Comparison of ENCODE assay signal across 20 cellular contexts in genomic region chr7:44060091-44060947, GRCh38. TPM values are rescaled to one million over a fixed set of nuclear protein-coding genes. Genes with fewer than 3 reads are reported as not detected.
DNase-seq lines count a peak whose midpoint lies in the region; ATAC-seq and TF ChIP-seq lines count a peak whose summit lies in the region.
"Had no signal": no experiment of that assay in that cellular context is flagged by ENCODE, and none has a peak within 500 bp of the region (broad histone marks: within the 10 kb centered on the region; RNA-seq: fewer than 3 reads in every experiment).

No MANE protein-coding gene starts in this region.

- peaks cover 43% of the 10 kb centered on the region for H3K36me3 ChIP-seq in BE2C
- H3K36me3 ChIP-seq in DOHH2 (ENCODE audit: control insufficient read depth, low read length) = peaks cover 71% of the 10 kb centered on the region
- H3K36me3 ChIP-seq in neutrophil = peaks cover 90% of the 10 kb centered on the region
- H3K36me3 ChIP-seq: ovary had no signal

- H3K27ac ChIP-seq in DOHH2 (ENCODE audit: low read depth, low read length) (peak overlapping the region; percentile 74; the same call in 1 of the 2 replicates), neutrophil (peak overlapping the region; percentile 54)
- H3K27ac ChIP-seq: ovary had no signal

- peaks cover 5% of the 10 kb centered on the region; the same call in 1 of the 2 replicates for H4K20me1 ChIP-seq in DOHH2 (ENCODE audit: control insufficient read depth, insufficient read depth, low read depth, low read length)

- peaks cover 4% of the 10 kb centered on the region for H3F3A ChIP-seq in DOHH2 (ENCODE audit: control insufficient read depth, insufficient read depth)

- DNase-seq in BE2C (peak; percentile 4), left cardiac atrium (peak; percentile 17), pons (ENCODE audit: low spot score) (no peak), germinal center (ENCODE audit: low spot score) (no peak)
- no peak for DNase-seq in stimulated activated CD4-positive, alpha-beta T cell treated with anti-CD3 and anti-CD28 coated beads, Interleukin-12 subunit alpha, Interleukin-12 subunit beta, amount 100 ng/mL, for 4 hours
- DNase-seq: activated CD4-positive, alpha-beta T cell treated with anti-CD3 and anti-CD28 coated beads, Interleukin-2, amount 50 U/mL, for 4 hours; activated T-cell treated with anti-CD3 and anti-CD28 coated beads, Interleukin-2, amount 50 U/mL, for 72 hours; AML-193; amniotic stem cell; NCI-H1048; NCI-H2081; NCI-H524; small intestine; stimulated activated CD8-positive, alpha-beta memory T cell treated with anti-CD3 and anti-CD28 coated beads, Interleukin-4, amount 100 ng/mL, for 48 hours had no signal

- H3K4me2 ChIP-seq in DOHH2 (ENCODE audit: low read length) = no peak overlapping the region

- H3K27me3 ChIP-seq in BE2C = no peaks in the 10 kb centered on the region
- H3K27me3 ChIP-seq in DOHH2 (ENCODE audit: control insufficient read depth, low read length) = peaks cover 11% of the 10 kb centered on the region
- H3K27me3 ChIP-seq in neutrophil = no peaks in the 10 kb centered on the region
- H3K27me3 ChIP-seq: ovary had no signal

- H3K4me3 ChIP-seq in BE2C (ENCODE audit: low read depth, low read length) = no peak overlapping the region
- H3K4me3 ChIP-seq in DOHH2 (ENCODE audit: low read length) = no peak overlapping the region
- H3K4me3 ChIP-seq in neutrophil (ENCODE audit: low read depth in 1 of 2, low read length in 1 of 2) = no peak overlapping the region
- H3K4me3 ChIP-seq: K562, ovary had no signal

- H3K79me2 ChIP-seq in DOHH2 (ENCODE audit: control insufficient read depth, low read length) = peaks cover 15% of the 10 kb centered on the region

- ATAC-seq in left cardiac atrium = peak; percentile 0 to 8
- ATAC-seq in HG03196 (IDR thresholded peaks at IDR 0.05; ENCODE audit: unreplicated experiment) = no peak
- ATAC-seq: activated T-cell treated with anti-CD3 and anti-CD28 coated beads, Interleukin-2, amount 50 U/mL, for 72 hours; K562 had no signal

- intact Hi-C loops in left cardiac atrium (cut with DNase I) = no loop called here

- H3K4me1 ChIP-seq in BE2C (no peaks in the 10 kb centered on the region), DOHH2 (ENCODE audit: control insufficient read depth, low read length) (peaks cover 44% of the 10 kb centered on the region), neutrophil (ENCODE audit: control insufficient read depth in 1 of 2, insufficient read depth in 1 of 2, low read depth in 1 of 2, low read length in 1 of 2) (peaks cover 0 to under 1% of the 10 kb centered on the region in 2 experiments)

- H3K9me3 ChIP-seq in BE2C (no peaks in the 10 kb centered on the region), DOHH2 (ENCODE audit: control insufficient read depth, insufficient read depth, low read length) (no peaks in the 10 kb centered on the region), neutrophil (no peaks in the 10 kb centered on the region)
- H3K9me3 ChIP-seq: ovary had no signal

- TF ChIP-seq CTCF in BE2C (IDR thresholded peaks at IDR 0.05; ENCODE audit: low read depth, low read length) (no peak), DOHH2 (IDR thresholded peaks at IDR 0.05; ENCODE audit: low read depth, low read length, poor library complexity, severe bottlenecking) (no peak), neutrophil (IDR thresholded peaks at IDR 0.05) (no peak)

- no peaks in the 10 kb centered on the region for H3K9me2 ChIP-seq in DOHH2 (replicated peaks; ENCODE audit: control insufficient read depth, low read length)

RNA-seq across cellular contexts. Expression of gene PGAM2, which starts 5.0 kb away (rescaled TPM):
- polyA plus RNA-seq in BE2C (2012; ENCODE audit: insufficient read depth, insufficient read length, low read depth) = 207 TPM
- 1,000 to 10,000 TPM in 1 of 2 donors, 100 to 1,000 TPM in 1; 799 to 1,159 TPM for total RNA-seq in left cardiac atrium
- total RNA-seq: H4, K562 had no signal
- polyA plus RNA-seq: K562 had no signal

RNA-seq across cellular contexts. Expression of gene DBNL, which starts 15.8 kb away (rescaled TPM):
- 210 TPM for polyA plus RNA-seq in BE2C (2012; ENCODE audit: insufficient read depth, insufficient read length, low read depth)
- total RNA-seq in left cardiac atrium = 10 to 100 TPM; 42.1 to 48.7 TPM

RNA-seq across cellular contexts. Expression of gene POLM, which starts 22.0 kb away (rescaled TPM):
- 21.3 TPM for polyA plus RNA-seq in BE2C (2012; ENCODE audit: insufficient read depth, insufficient read length, low read depth)
- total RNA-seq in left cardiac atrium = 10 to 100 TPM; 20.0 to 22.1 TPM

RNA-seq across cellular contexts. Expression of gene AEBP1, which starts 43.8 kb away (rescaled TPM):
- polyA plus RNA-seq in BE2C (2012; ENCODE audit: insufficient read depth, insufficient read length, low read depth) = 21.3 TPM
- 100 to 1,000 TPM in 1 of 2 donors, 10 to 100 TPM in 1; 65.0 to 117 TPM for total RNA-seq in left cardiac atrium

Comparison
In these comparisons a context has a peak if more than half of its experiments do, and no peak if none do; other contexts are left out.
1. DNase-seq: peak in BE2C (single experiment) and left cardiac atrium (single experiment); none in pons (single experiment), germinal center (single experiment) and stimulated activated CD4-positive, alpha-beta T cell treated with anti-CD3 and anti-CD28 coated beads, Interleukin-12 subunit alpha, Interleukin-12 subunit beta, amount 100 ng/mL, for 4 hours (single experiment).